In genomic region chr14:60327447-60328331, GRCh38 we compare ENCODE assay signal across 8 cellular contexts.
DNase-seq lines count a peak whose midpoint lies in the region; ATAC-seq, FAIRE-seq and TF ChIP-seq lines count a peak whose summit lies in the region.
"Had no signal": no experiment of that assay in that cellular context is flagged by ENCODE, and none has a peak within 500 bp of the region (broad histone marks: within the 10 kb centered on the region; RNA-seq: fewer than 3 reads in every experiment).

No MANE protein-coding gene starts in this region.

- ATAC-seq in GM18502 (IDR thresholded peaks at IDR 0.05; ENCODE audit: poor library complexity, unreplicated experiment) (peak; percentile 67), HG02642 (IDR thresholded peaks at IDR 0.05; ENCODE audit: poor library complexity, unreplicated experiment) (peak; percentile 62), pancreas (peak; percentile 70 to 79 (median 76))

- no peaks in the 10 kb centered on the region for H3K27me3 ChIP-seq in pancreas

- intact Hi-C loops in pancreas (cut with DNase I), result no loop called here

- H3K9me3 ChIP-seq in pancreas, result no peaks in the 10 kb centered on the region

- TF ChIP-seq CTCF in fibroblast of mammary gland (conservative IDR thresholded peaks at IDR 0.05; ENCODE audit: control insufficient read depth, insufficient read depth, low read depth, low read length) (no peak), pancreas (IDR thresholded peaks at IDR 0.05) (no peak)

- peak overlapping the region; percentile 57 to 79 (median 70) for H3K27ac ChIP-seq in pancreas

- 4 to 5% methylated on average over 58 of the region's 58 CpGs for WGBS in pancreas, 2 donors

- peaks cover 0 to 6% (median 0%) of the 10 kb centered on the region in 3 donors for H3K4me1 ChIP-seq in pancreas

- H3K4me3 ChIP-seq in fibroblast of mammary gland (ENCODE audit: control insufficient read depth, low read depth, low read length) (peak overlapping the region; percentile 9), pancreas (peak overlapping the region; percentile 26 to 55 (median 41))

- FAIRE-seq in pancreas (lab: Jason Lieb, UNC), result no peak
- FAIRE-seq: colon had no signal

- DNase-seq in NCI-H2029 (lab: John Stamatoyannopoulos, UW), result peak; percentile 83
- peak; percentile 4 to 23 (median 14) for DNase-seq in activated CD8-positive, alpha-beta memory T cell treated with anti-CD3 and anti-CD28 coated beads for 48 hours (ENCODE audit: low read depth in 2 of 3, low spot score in 2 of 3)
- peak; percentile 41 for DNase-seq in fibroblast of mammary gland (ENCODE audit: low read depth)
- DNase-seq in pancreas, result peak; percentile 69 to 87 (median 72)
- DNase-seq in NK-92 treated with Interleukin-12 subunit alpha and Interleukin-12 subunit beta, amount 100 ng/mL, for 24 hours (lab: John Stamatoyannopoulos, UW), result no peak

- H3K36me3 ChIP-seq in pancreas, result no peaks in the 10 kb centered on the region
